14 cellular contexts compared by ENCODE assay signal in the genomic region with DNA sequence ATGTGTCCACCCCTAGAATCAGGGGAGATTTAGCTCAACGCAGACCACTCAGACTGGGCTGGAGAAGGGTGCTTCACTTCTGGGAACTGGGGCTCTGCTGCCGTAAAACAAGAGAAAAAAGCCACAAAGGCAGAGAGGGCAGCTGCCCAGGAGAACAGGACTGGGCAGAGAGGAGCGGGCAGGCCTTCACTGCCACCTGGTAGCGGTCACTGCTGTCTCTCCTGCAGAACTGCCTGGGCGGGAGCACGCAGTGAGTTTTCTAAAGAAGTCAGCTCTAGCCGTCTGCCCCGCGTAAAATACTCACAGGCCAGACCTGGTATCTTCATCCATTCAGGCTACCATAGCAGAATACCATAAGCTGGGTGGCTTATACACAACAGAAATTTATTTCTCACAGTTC.
DNase-seq lines count a peak whose midpoint lies in the region; ATAC-seq and TF ChIP-seq lines count a peak whose summit lies in the region.
"Had no signal": no experiment of that assay in that cellular context is flagged by ENCODE, and none has a peak within 500 bp of the region (broad histone marks: within the 10 kb centered on the region; RNA-seq: fewer than 3 reads in every experiment).

No MANE protein-coding gene starts in this region.

- H4K5ac ChIP-seq in H9 (ENCODE audit: insufficient read length, low read depth, low read length) = no peak overlapping the region

- no peak overlapping the region for H2BK120ac ChIP-seq in H9 (ENCODE audit: low read depth, low read length, poor library complexity, severe bottlenecking)

- H3K23ac ChIP-seq in H9 (ENCODE audit: insufficient read length, low read depth, low read length) = no peak overlapping the region

- no peak overlapping the region for H4K8ac ChIP-seq in H9 (replicated peaks; ENCODE audit: insufficient read length, low read depth, low read length)

- no peak overlapping the region for H3K4me3 ChIP-seq in left ventricle myocardium inferior
- H3K4me3 ChIP-seq in neural progenitor cell = no peak overlapping the region

- DNase-seq in Right ventricle myocardium inferior (ENCODE audit: missing footprints) (peak; percentile 9), left ventricle myocardium inferior (no peak), cerebellum (ENCODE audit: low spot score) (peak; percentile 46), neural progenitor cell (ENCODE audit: low spot score) (no peak), H9 (no peak)
- DNase-seq in activated CD4-positive, alpha-beta memory T cell treated with anti-CD3 and anti-CD28 coated beads for 36 hours = no peak
- DNase-seq: CD4-positive, alpha-beta memory T cell; DMS79; HCEC 1CT; HFFc6 had no signal

- H3K9me3 Mint-ChIP-seq in neural progenitor cell = no peaks in the 10 kb centered on the region
- no peaks in the 10 kb centered on the region for H3K9me3 Mint-ChIP-seq in H9
- H3K9me3 Mint-ChIP-seq in activated CD4-positive, alpha-beta memory T cell treated with anti-CD3 and anti-CD28 coated beads for 36 hours = no peaks in the 10 kb centered on the region
- H3K9me3 Mint-ChIP-seq: CD4-positive, alpha-beta memory T cell; HFFc6 had no signal

- H3K4ac ChIP-seq in H9 (ENCODE audit: low read depth, low read length) = no peak overlapping the region

- no peak overlapping the region for H3K4me3 Mint-ChIP-seq in neural progenitor cell
- no peak overlapping the region for H3K4me3 Mint-ChIP-seq in H9
- H3K4me3 Mint-ChIP-seq in activated CD4-positive, alpha-beta memory T cell treated with anti-CD3 and anti-CD28 coated beads for 36 hours = no peak overlapping the region
- H3K4me3 Mint-ChIP-seq: CD4-positive, alpha-beta memory T cell; HFFc6 had no signal

- no peaks in the 10 kb centered on the region for H3F3A ChIP-seq in neural progenitor cell (ENCODE audit: low read depth)

- WGBS in H9 (ENCODE audit: extremely low coverage, insufficient read length, low lambda C conversion rate) = no CpG with 5 or more reads among the region's 9 CpGs

- peak overlapping the region; percentile 57 for H3K27ac Mint-ChIP-seq in neural progenitor cell
- no peak overlapping the region for H3K27ac Mint-ChIP-seq in H9
- no peak overlapping the region for H3K27ac Mint-ChIP-seq in activated CD4-positive, alpha-beta memory T cell treated with anti-CD3 and anti-CD28 coated beads for 36 hours
- H3K27ac Mint-ChIP-seq: HFFc6 had no signal

- ATAC-seq in Right ventricle myocardium inferior (no peak), HG03135 (IDR thresholded peaks at IDR 0.05; ENCODE audit: unreplicated experiment) (no peak), SK-N-SH treated with all-trans-retinoic acid at 6 μM for 48 hours (no peak)

- H3K36me3 ChIP-seq in left ventricle myocardium inferior = no peaks in the 10 kb centered on the region
- no peaks in the 10 kb centered on the region for H3K36me3 ChIP-seq in neural progenitor cell

- H3T11ph ChIP-seq in H9 (ENCODE audit: low read length) = no peak overlapping the region

- no peak overlapping the region for H2BK12ac ChIP-seq in H9 (ENCODE audit: insufficient read length, low read depth, low read length)

- no peak overlapping the region for H3K18ac ChIP-seq in H9 (ENCODE audit: insufficient read length, low read depth, low read length)

- no peak overlapping the region for H3K14ac ChIP-seq in H9 (ENCODE audit: insufficient read depth, low read length)

- peaks cover 6% of the 10 kb centered on the region for H3K4me1 ChIP-seq in left ventricle myocardium inferior
- no peaks in the 10 kb centered on the region for H3K4me1 ChIP-seq in neural progenitor cell
- no peaks in the 10 kb centered on the region for H3K4me1 ChIP-seq in H9 (ENCODE audit: insufficient read depth, low read length)

- no peaks in the 10 kb centered on the region for H3K79me1 ChIP-seq in H9 (ENCODE audit: insufficient read depth, low read depth, low read length, poor library complexity, severe bottlenecking)

- no peak overlapping the region for H2BK20ac ChIP-seq in H9 (ENCODE audit: low read depth, low read length, poor library complexity, severe bottlenecking)

- no peak overlapping the region for H3K56ac ChIP-seq in H9 (ENCODE audit: insufficient read length, low read depth, low read length)

- H3K79me2 ChIP-seq in neural progenitor cell (ENCODE audit: low read depth) (no peaks in the 10 kb centered on the region), H9 (ENCODE audit: insufficient read depth, low read length) (no peaks in the 10 kb centered on the region)

- H3K9ac ChIP-seq in neural progenitor cell (no peak overlapping the region), H9 (ENCODE audit: extremely low read depth, insufficient read length, low read length) (no peak overlapping the region)

- no peaks in the 10 kb centered on the region for H3K36me3 Mint-ChIP-seq in neural progenitor cell
- no peaks in the 10 kb centered on the region for H3K36me3 Mint-ChIP-seq in H9 (ENCODE audit: insufficient read depth in 1 of 3, low read depth in 3 of 3)
- H3K36me3 Mint-ChIP-seq in activated CD4-positive, alpha-beta memory T cell treated with anti-CD3 and anti-CD28 coated beads for 36 hours = no peaks in the 10 kb centered on the region
- H3K36me3 Mint-ChIP-seq: CD4-positive, alpha-beta memory T cell had no signal

- TF ChIP-seq CTCF in left ventricle myocardium inferior (IDR thresholded peaks at IDR 0.05; ENCODE audit: borderline replicate concordance) (no peak), neural progenitor cell (IDR thresholded peaks at IDR 0.05) (no peak), H9 (conservative IDR thresholded peaks at IDR 0.05) (no peak)

- no peak overlapping the region for H2BK5ac ChIP-seq in H9 (ENCODE audit: insufficient read length, low read length)

- peaks cover 12% of the 10 kb centered on the region for H3K4me1 Mint-ChIP-seq in neural progenitor cell
- H3K4me1 Mint-ChIP-seq in H9 = peaks cover 6 to 8% of the 10 kb centered on the region in 2 experiments
- H3K4me1 Mint-ChIP-seq in activated CD4-positive, alpha-beta memory T cell treated with anti-CD3 and anti-CD28 coated beads for 36 hours (ENCODE audit: low read depth) = peaks cover 3% of the 10 kb centered on the region

- peaks cover 2% of the 10 kb centered on the region for H3K27me3 Mint-ChIP-seq in neural progenitor cell (ENCODE audit: insufficient read depth, low read depth)
- peaks cover 8% of the 10 kb centered on the region for H3K27me3 Mint-ChIP-seq in H9 (ENCODE audit: low read depth)
- H3K27me3 Mint-ChIP-seq in activated CD4-positive, alpha-beta memory T cell treated with anti-CD3 and anti-CD28 coated beads for 36 hours = no peaks in the 10 kb centered on the region
- H3K27me3 Mint-ChIP-seq: CD4-positive, alpha-beta memory T cell had no signal

- H2AFZ ChIP-seq in neural progenitor cell (replicated peaks) (no peak overlapping the region), H9 (ENCODE audit: low read length) (no peak overlapping the region)

- intact Hi-C loops in Right ventricle myocardium inferior (cut with DNase I) = no loop called here
- intact Hi-C loops in left ventricle myocardium inferior (cut with micrococcal nuclease) = no loop called here
- intact Hi-C loops in activated CD4-positive, alpha-beta memory T cell treated with anti-CD3 and anti-CD28 coated beads for 36 hours (cut with micrococcal nuclease) = no loop called here

- no peak overlapping the region for H2AK5ac ChIP-seq in H9 (ENCODE audit: insufficient read length, low read length)

- CTCF ChIA-PET in activated CD4-positive, alpha-beta memory T cell treated with anti-CD3 and anti-CD28 coated beads for 36 hours (lab: Charles Lee) = interaction anchor here (0.7 to 1.5 kb wide), 4 partner anchors 280 to 378 kb away, joined by 3 to 5 read pairs (median 3); no protein-coding TSS in a partner anchor

- H3K9me3 ChIP-seq in left ventricle myocardium inferior (replicated peaks) (no peaks in the 10 kb centered on the region), neural progenitor cell (ENCODE audit: low read depth) (no peaks in the 10 kb centered on the region), H9 (ENCODE audit: control insufficient read depth, low read depth, low read length) (no peaks in the 10 kb centered on the region)

- POLR2A ChIA-PET in activated CD4-positive, alpha-beta memory T cell treated with anti-CD3 and anti-CD28 coated beads for 36 hours (lab: Charles Lee) = no interaction called here

- no peaks in the 10 kb centered on the region for H3K23me2 ChIP-seq in H9 (ENCODE audit: insufficient read length, low read depth, low read length, poor library complexity, severe bottlenecking)

- H4K20me1 ChIP-seq in neural progenitor cell (ENCODE audit: low read depth) (no peaks in the 10 kb centered on the region), H9 (ENCODE audit: control insufficient read depth, insufficient read depth, insufficient read length) (no peaks in the 10 kb centered on the region)

- no peak overlapping the region for H2BK15ac ChIP-seq in H9 (ENCODE audit: low read depth, low read length)

- no peak overlapping the region for H4K91ac ChIP-seq in H9 (ENCODE audit: insufficient read length, low read depth, low read length)

- H3K4me2 ChIP-seq in neural progenitor cell = no peak overlapping the region
- H3K4me2 ChIP-seq in H9 (ENCODE audit: insufficient read depth, insufficient read length, low read length) = no peak overlapping the region

- H3K27ac ChIP-seq in left ventricle myocardium inferior (replicated peaks) (no peak overlapping the region), neural progenitor cell (no peak overlapping the region), H9 (ENCODE audit: insufficient read length, low read depth, low read length) (no peak overlapping the region)
- H3K27ac ChIP-seq: 22Rv1, C4-2B had no signal

- H3K27me3 ChIP-seq in left ventricle myocardium inferior (ENCODE audit: low read depth) (no peaks in the 10 kb centered on the region), neural progenitor cell (no peaks in the 10 kb centered on the region), H9 (ENCODE audit: insufficient read depth, low read length) (no peaks in the 10 kb centered on the region; the same call in 1 of the 2 replicates)

TF ChIP-seq in SK-N-SH treated with all-trans-retinoic acid at 6 μM for 48 hours, 23 proteins besides CTCF, POLR2A, EP300 and RAD21:
- TF ChIP-seq ZFP3 (CRISPR knock-in tag; IDR thresholded peaks at IDR 0.05) (no peak), SNAI2 (CRISPR knock-in tag; IDR thresholded peaks at IDR 0.05) (no peak), RARB (CRISPR knock-in tag; IDR thresholded peaks at IDR 0.05) (no peak)

Comparison
In these comparisons a context has a peak if more than half of its experiments do, and no peak if none do; other contexts are left out.
1. DNase-seq: peak in Right ventricle myocardium inferior (single experiment) and cerebellum (single experiment); none in left ventricle myocardium inferior (single experiment), neural progenitor cell (single experiment), H9 (single experiment) and activated CD4-positive, alpha-beta memory T cell treated with anti-CD3 and anti-CD28 coated beads for 36 hours (single experiment).